Comparison of ENCODE assay signal across 18 cellular contexts in genomic region chr1:202198360-202198711, GRCh38. TPM values are rescaled to one million over a fixed set of nuclear protein-coding genes. Genes with fewer than 3 reads are reported as not detected.
DNase-seq lines count a peak whose midpoint lies in the region; ATAC-seq and TF ChIP-seq lines count a peak whose summit lies in the region.
"Had no signal": no experiment of that assay in that cellular context is flagged by ENCODE, and none has a peak within 500 bp of the region (broad histone marks: within the 10 kb centered on the region; RNA-seq: fewer than 3 reads in every experiment).

No MANE protein-coding gene starts in this region.

- peak overlapping the region; percentile 97 for H3K4me2 ChIP-seq in BLaER1

- H3K9me3 ChIP-seq in BLaER1, result no peaks in the 10 kb centered on the region
- H3K9me3 ChIP-seq in CD8-positive, alpha-beta T cell (ENCODE audit: low read length), result no peaks in the 10 kb centered on the region
- H3K9me3 ChIP-seq: Caco-2 had no signal

- no peaks in the 10 kb centered on the region for H3K9me3 Mint-ChIP-seq in CD8-positive, alpha-beta T cell
- H3K9me3 Mint-ChIP-seq in stimulated activated effector memory CD8-positive, alpha-beta T cell treated with anti-CD3 and anti-CD28 coated beads, Interleukin-12 subunit alpha, Interleukin-12 subunit beta, amount 100 ng/mL, for 72 hours, result no peaks in the 10 kb centered on the region

- CTCF ChIA-PET in CD8-positive, alpha-beta T cell (lab: Charles Lee), result interaction anchor here (1.4 kb wide), 1 partner anchor 10 kb away, joined by 3 read pairs; no protein-coding TSS in a partner anchor

- peak overlapping the region; percentile 60 for H3K27ac Mint-ChIP-seq in CD8-positive, alpha-beta T cell
- peak overlapping the region; percentile 48 for H3K27ac Mint-ChIP-seq in stimulated activated effector memory CD8-positive, alpha-beta T cell treated with anti-CD3 and anti-CD28 coated beads, Interleukin-12 subunit alpha, Interleukin-12 subunit beta, amount 100 ng/mL, for 72 hours

- 0 out of 2 replicates have a peak, but pooled peaks cover 4% of the 10 kb centered on the region for H3K36me3 ChIP-seq in BLaER1
- H3K36me3 ChIP-seq in CD8-positive, alpha-beta T cell (ENCODE audit: insufficient read depth, low read length), result no peaks in the 10 kb centered on the region

- TF ChIP-seq CTCF in CD8-positive, alpha-beta T cell (IDR thresholded peaks at IDR 0.05), result no peak
- TF ChIP-seq CTCF in coronary artery (IDR thresholded peaks at IDR 0.05), result no peak

- no peaks in the 10 kb centered on the region; the same call in 1 of the 2 replicates for H4K20me1 ChIP-seq in BLaER1

- H3K27ac ChIP-seq in BLaER1 (peak overlapping the region; percentile 83), coronary artery (peak overlapping the region in 1 of 2 donors; percentile 95)
- no peak overlapping the region for H3K27ac ChIP-seq in CD8-positive, alpha-beta T cell (ENCODE audit: low read depth, low read length)
- H3K27ac ChIP-seq: SK-N-MC had no signal

- no peak for DNase-seq in CD8-positive, alpha-beta T cell
- no peak for DNase-seq in coronary artery (ENCODE audit: low spot score)
- no peak for DNase-seq in stimulated activated effector memory CD8-positive, alpha-beta T cell treated with anti-CD3 and anti-CD28 coated beads, Interleukin-12 subunit alpha, Interleukin-12 subunit beta, amount 100 ng/mL, for 72 hours (ENCODE audit: low spot score in 2 of 2)
- DNase-seq in amniotic stem cell (lab: John Stamatoyannopoulos, UW), result no peak
- DNase-seq: AML-193, Caco-2, DMS153, GDM1, GOT3, KBM-7, NCI-H1694 treated with DMSO at 0.1 percent for 48 hours, SHP77 had no signal

- intact Hi-C loops in CD8-positive, alpha-beta T cell (cut with DNase I, micrococcal nuclease), result no loop called here

- peaks cover 14% of the 10 kb centered on the region for H3K27me3 Mint-ChIP-seq in CD8-positive, alpha-beta T cell (ENCODE audit: low read depth)

- H3K36me3 Mint-ChIP-seq in CD8-positive, alpha-beta T cell, result no peaks in the 10 kb centered on the region
- H3K36me3 Mint-ChIP-seq in stimulated activated effector memory CD8-positive, alpha-beta T cell treated with anti-CD3 and anti-CD28 coated beads, Interleukin-12 subunit alpha, Interleukin-12 subunit beta, amount 100 ng/mL, for 72 hours, result no peaks in the 10 kb centered on the region

- H3K9ac ChIP-seq in BLaER1, result peak overlapping the region; percentile 59; the same call in 1 of the 2 replicates

- ATAC-seq in CD8-positive, alpha-beta T cell, result no peak
- no peak for ATAC-seq in stimulated activated effector memory CD8-positive, alpha-beta T cell treated with anti-CD3 and anti-CD28 coated beads, Interleukin-12 subunit alpha, Interleukin-12 subunit beta, amount 100 ng/mL, for 72 hours
- ATAC-seq in GM18868 (IDR thresholded peaks at IDR 0.05; ENCODE audit: unreplicated experiment), result no peak
- no peak for ATAC-seq in GM21390 (IDR thresholded peaks at IDR 0.05; ENCODE audit: unreplicated experiment)

- POLR2A ChIA-PET in CD8-positive, alpha-beta T cell (lab: Charles Lee), result no interaction called here

- no peak overlapping the region for H3K4me3 ChIP-seq in BLaER1
- H3K4me3 ChIP-seq in CD8-positive, alpha-beta T cell (ENCODE audit: low read depth, low read length), result no peak overlapping the region
- H3K4me3 ChIP-seq in coronary artery, result peak overlapping the region; percentile 34
- H3K4me3 ChIP-seq: SK-N-MC had no signal

- H3K4me1 ChIP-seq in BLaER1, result peaks cover 96% of the 10 kb centered on the region
- H3K4me1 ChIP-seq in CD8-positive, alpha-beta T cell (ENCODE audit: insufficient read depth, low read length), result peaks cover 35% of the 10 kb centered on the region

- peaks cover 52% of the 10 kb centered on the region for H3K4me1 Mint-ChIP-seq in CD8-positive, alpha-beta T cell (ENCODE audit: low read depth)
- H3K4me1 Mint-ChIP-seq in stimulated activated effector memory CD8-positive, alpha-beta T cell treated with anti-CD3 and anti-CD28 coated beads, Interleukin-12 subunit alpha, Interleukin-12 subunit beta, amount 100 ng/mL, for 72 hours, result peaks cover 76% of the 10 kb centered on the region

- H3K27me3 ChIP-seq in BLaER1, result no peaks in the 10 kb centered on the region
- no peaks in the 10 kb centered on the region for H3K27me3 ChIP-seq in CD8-positive, alpha-beta T cell (ENCODE audit: insufficient read depth, low read length)

- H3K4me3 Mint-ChIP-seq in CD8-positive, alpha-beta T cell, result peak overlapping the region; percentile 6
- peak overlapping the region; percentile 6 for H3K4me3 Mint-ChIP-seq in stimulated activated effector memory CD8-positive, alpha-beta T cell treated with anti-CD3 and anti-CD28 coated beads, Interleukin-12 subunit alpha, Interleukin-12 subunit beta, amount 100 ng/mL, for 72 hours

RNA-seq across cellular contexts. Expression of gene LGR6, which starts 4.7 kb away (rescaled TPM):
- total RNA-seq in CD8-positive, alpha-beta T cell, result 1 to 10 TPM; 1.7 to 1.9 TPM
- total RNA-seq: OCI-LY7 had no signal

RNA-seq across cellular contexts. Expression of gene PTPN7, which starts 37.9 kb away (rescaled TPM):
- 100 to 1,000 TPM; 106 to 108 TPM for total RNA-seq in CD8-positive, alpha-beta T cell
- total RNA-seq: Caco-2, NCI-H460 had no signal

RNA-seq across cellular contexts. Expression of gene ARL8A, which starts 53.8 kb away (rescaled TPM):
- total RNA-seq in CD8-positive, alpha-beta T cell, result 10 to 100 TPM; 58.4 to 64.2 TPM
